In the genomic region with DNA sequence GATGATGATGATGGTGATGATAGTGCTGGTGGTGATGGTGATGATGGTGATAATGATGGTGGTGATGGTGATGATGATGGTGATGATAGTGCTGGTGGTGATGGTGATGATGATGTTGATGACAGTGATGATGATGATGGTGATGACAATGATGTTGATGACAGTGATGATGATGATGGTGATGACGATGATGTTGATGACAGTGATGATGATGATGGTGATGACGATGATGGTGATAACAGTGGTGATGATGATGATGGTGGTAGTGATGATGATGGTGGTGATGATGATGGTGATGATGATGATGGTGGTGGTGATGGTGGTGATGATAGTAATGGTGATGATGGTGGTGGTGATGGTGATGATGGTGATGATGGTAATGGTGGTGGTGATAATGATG, we compare ENCODE assay signal across 23 cellular contexts.
"Had no signal": no experiment of that assay in that cellular context is flagged by ENCODE, and none has a peak within 500 bp of the region (broad histone marks: within the 10 kb centered on the region; RNA-seq: fewer than 3 reads in every experiment).

No MANE protein-coding gene starts in this region.

- ATAC-seq: T-cell had no signal

- H3K27ac ChIP-seq: KMS-11, SJSA1, SK-N-MC had no signal

- FAIRE-seq: RCC 7860 had no signal

- H3K27ac Mint-ChIP-seq: T-cell had no signal

- H3K4me3 Mint-ChIP-seq: T-cell had no signal

- H3K4me1 ChIP-seq: SJSA1 had no signal

- DNase-seq: Kasumi-1, MM.1S, NCI-H1092 treated with DMSO at 0.1 percent for 48 hours, NCI-H1436, NCI-H187, NCI-H2029, NCI-H2081 treated with DMSO at 0.1 percent for 48 hours, NCI-H2171, NCI-H226, NCI-H446, NCI-H510A, NCI-H524 treated with DMSO at 0.1 percent for 48 hours, NCI-H69, NCI-H774, Right ventricle myocardium superior, RPMI8226, SIG-M5, SW 1271, T-cell had no signal

- H3K9me3 ChIP-seq: SJSA1 had no signal

- H3K36me3 Mint-ChIP-seq: T-cell had no signal

- H3K9ac ChIP-seq: KMS-11 had no signal

- H3K4me2 ChIP-seq: KMS-11 had no signal

- H3K27me3 Mint-ChIP-seq: T-cell had no signal

- H3K9me3 Mint-ChIP-seq: T-cell had no signal

- H3K4me1 Mint-ChIP-seq: T-cell had no signal

- H3K27me3 ChIP-seq: SJSA1 had no signal

- H3K36me3 ChIP-seq: SJSA1 had no signal

- H3K4me3 ChIP-seq: SJSA1, SK-N-MC had no signal
